Comparison of ENCODE assay signal across 27 cellular contexts in the genomic region with DNA sequence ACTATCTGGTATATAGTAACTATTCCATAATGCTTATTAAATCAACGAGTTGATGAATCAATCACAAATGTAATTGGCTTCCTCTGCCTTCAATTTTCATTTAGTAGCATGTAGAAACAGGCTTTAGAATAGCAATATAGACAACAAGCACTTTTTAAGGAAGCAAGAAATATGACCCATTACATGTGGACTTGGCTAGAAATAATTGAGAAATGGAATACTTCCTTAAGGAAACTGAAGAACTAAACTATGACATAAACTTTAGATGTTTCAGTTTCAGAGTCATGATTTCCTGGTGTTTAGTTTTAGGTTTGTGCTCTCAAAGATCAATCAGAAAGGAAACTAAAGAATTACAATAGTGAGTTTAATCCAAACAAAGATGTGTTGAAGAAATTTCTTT.
"Had no signal": no experiment of that assay in that cellular context is flagged by ENCODE, and none has a peak within 500 bp of the region (broad histone marks: within the 10 kb centered on the region; RNA-seq: fewer than 3 reads in every experiment).

No MANE protein-coding gene starts in this region.

- H3K9me3 ChIP-seq: colonic mucosa, esophagus muscularis mucosa, lower lobe of right lung, prostate gland, right atrium auricular region, thoracic aorta, tibial nerve, upper lobe of left lung had no signal

- H3K27me3 ChIP-seq: colonic mucosa, esophagus muscularis mucosa, right atrium auricular region, tibial nerve, upper lobe of left lung had no signal

- H3K4me3 ChIP-seq: colonic mucosa, esophagus muscularis mucosa, lower lobe of right lung, prostate gland, right atrium auricular region, smooth muscle cell, thoracic aorta, tibial nerve, upper lobe of left lung had no signal

- H3K36me3 ChIP-seq: colonic mucosa, esophagus muscularis mucosa, lower lobe of right lung, prostate gland, right atrium auricular region, thoracic aorta, tibial nerve, upper lobe of left lung had no signal

- DNase-seq: colonic mucosa; effector CD8-positive, alpha-beta T cell; endodermal cell; hypothalamus; immature natural killer cell; islet precursor cell; kidney glomerular epithelial cell; left colon; left ventricle myocardium superior; lower lobe of right lung; naive thymus-derived CD8-positive, alpha-beta T cell; nephron progenitor cell; nucleus accumbens; stimulated activated CD4-positive, alpha-beta T cell treated with anti-CD3 and anti-CD28 coated beads, Interleukin-12 subunit alpha, Interleukin-12 subunit beta, amount 100 ng/mL, for 4 hours; stimulated activated CD4-positive, alpha-beta T cell treated with anti-CD3 and anti-CD28 coated beads, Interleukin-1b, Interleukin-23, amount 100 ng/mL, for 48 hours; stimulated activated CD4-positive, alpha-beta T cell treated with anti-CD3 and anti-CD28 coated beads, Interleukin-4, amount 100 ng/mL, for 24 hours; stimulated activated naive B cell treated with anti-CD40 and anti-IgM and Interleukin-4, amounts not matched to agents 10 μg/mL and 1 μg/mL and 100 μg/mL, for 72 hours; upper lobe of left lung had no signal

- H3K4me1 ChIP-seq: colonic mucosa, esophagus muscularis mucosa, lower lobe of right lung, prostate gland, right atrium auricular region, tibial nerve, upper lobe of left lung had no signal

- FAIRE-seq: frontal cortex, urothelium cell line had no signal

- ATAC-seq: left colon; left ventricle myocardium superior; lower lobe of right lung; naive thymus-derived CD8-positive, alpha-beta T cell; sciatic nerve; stimulated activated naive B cell treated with anti-CD40 and anti-IgM and Interleukin-4, amounts not matched to agents 10 μg/mL and 1 μg/mL and 100 μg/mL, for 72 hours had no signal
